9 cellular contexts compared by ENCODE assay signal in genomic region chrX:147838465-147839131, GRCh38.
DNase-seq lines count a peak whose midpoint lies in the region; ATAC-seq, FAIRE-seq and TF ChIP-seq lines count a peak whose summit lies in the region.
"Had no signal": no experiment of that assay in that cellular context is flagged by ENCODE, and none has a peak within 500 bp of the region (broad histone marks: within the 10 kb centered on the region; RNA-seq: fewer than 3 reads in every experiment).

No MANE protein-coding gene starts in this region.

- H2AFZ ChIP-seq in mammary epithelial cell (ENCODE audit: low read depth, low read length): no peak overlapping the region

- H4K20me1 ChIP-seq in mammary epithelial cell (ENCODE audit: insufficient read depth, low read length): no peaks in the 10 kb centered on the region

- intact Hi-C loops in mammary epithelial cell (cut with micrococcal nuclease) (no loop called here), pancreas (cut with DNase I) (no loop called here)

- H3K36me3 ChIP-seq in mammary epithelial cell (ENCODE audit: insufficient read depth, low read length) (no peaks in the 10 kb centered on the region), pancreas (no peaks in the 10 kb centered on the region)
- no peaks in the 10 kb centered on the region for H3K36me3 ChIP-seq in effector memory CD4-positive, alpha-beta T cell (ENCODE audit: control insufficient read depth, insufficient read depth, low read length)
- H3K36me3 ChIP-seq: SJCRH30 had no signal

- no peak overlapping the region for H3K4me2 ChIP-seq in mammary epithelial cell (ENCODE audit: insufficient read depth, low read depth, low read length)

- peak; percentile 31 for DNase-seq in NCI-H1092 treated with DMSO at 0.1 percent for 48 hours (lab: John Stamatoyannopoulos, UW)
- DNase-seq in NCI-H1092 (lab: John Stamatoyannopoulos, UW): no peak
- peak; percentile 20 for DNase-seq in NAMALWA (ENCODE audit: low spot score)
- no peak for DNase-seq in mammary epithelial cell
- DNase-seq in pancreas: no peak
- DNase-seq in effector memory CD4-positive, alpha-beta T cell: no peak
- DNase-seq in CD1c-positive myeloid dendritic cell (ENCODE audit: extremely low spot score): no peak

- no TSS peak for BruUV-seq in mammary epithelial cell (replicated peaks; lab: Mats Ljungman, UMichigan)

- CTCF ChIA-PET in mammary epithelial cell (lab: Charles Lee; ENCODE audit: low non-redundant PET): no interaction called here

- H3K79me2 ChIP-seq in mammary epithelial cell (ENCODE audit: insufficient read depth, low read length): no peaks in the 10 kb centered on the region

- no peak overlapping the region for H3K4me3 ChIP-seq in mammary epithelial cell (replicated peaks in 1 of 3; ENCODE audit: insufficient read depth in 1 of 3, low read depth in 2 of 3, low read length in 3 of 3)
- no peak overlapping the region for H3K4me3 ChIP-seq in pancreas
- no peak overlapping the region for H3K4me3 ChIP-seq in effector memory CD4-positive, alpha-beta T cell (ENCODE audit: insufficient read depth, low read depth, low read length, poor library complexity, severe bottlenecking)
- H3K4me3 ChIP-seq: SJCRH30 had no signal

- H3K4me1 ChIP-seq in mammary epithelial cell (ENCODE audit: insufficient read depth, low read length) (no peaks in the 10 kb centered on the region), pancreas (no peaks in the 10 kb centered on the region)
- H3K4me1 ChIP-seq in effector memory CD4-positive, alpha-beta T cell (ENCODE audit: control insufficient read depth, insufficient read depth, low read length, poor library complexity, severe bottlenecking): no peaks in the 10 kb centered on the region
- H3K4me1 ChIP-seq: SJCRH30 had no signal

- H3K27ac ChIP-seq in mammary epithelial cell (ENCODE audit: insufficient read depth, low read depth, low read length): no peak overlapping the region
- H3K27ac ChIP-seq in pancreas: no peak overlapping the region
- no peak overlapping the region for H3K27ac ChIP-seq in effector memory CD4-positive, alpha-beta T cell (ENCODE audit: insufficient read depth, low read length, poor library complexity, severe bottlenecking)
- H3K27ac ChIP-seq: SJCRH30 had no signal

- H3K9me3 ChIP-seq in mammary epithelial cell (replicated peaks; ENCODE audit: insufficient read depth, low read length): no peaks in the 10 kb centered on the region
- H3K9me3 ChIP-seq in pancreas: no peaks in the 10 kb centered on the region
- no peaks in the 10 kb centered on the region for H3K9me3 ChIP-seq in effector memory CD4-positive, alpha-beta T cell (ENCODE audit: control insufficient read depth, low read length)
- H3K9me3 ChIP-seq: SJCRH30 had no signal

- TF ChIP-seq CTCF in mammary epithelial cell (conservative IDR thresholded peaks at IDR 0.05 in 1 of 2, IDR thresholded peaks at IDR 0.05 in 1 of 2; ENCODE audit: extremely low read depth in 1 of 2, insufficient read depth in 1 of 2, low read depth in 1 of 2, low read length in 2 of 2): peak; percentile 35 to 50
- TF ChIP-seq CTCF in pancreas (IDR thresholded peaks at IDR 0.05): peak in 1 of 4 donors; percentile 10

- no peak overlapping the region for H3K9ac ChIP-seq in mammary epithelial cell (ENCODE audit: insufficient read depth, low read length)

- in situ Hi-C loops in mammary epithelial cell (cut with MboI; ENCODE audit: low sequenced_read_pairs in 2 of 2): no loop called here

- 15% methylated on average over 1 of the region's 1 CpG for WGBS in mammary epithelial cell (ENCODE audit: low coverage, missing lambda C conversion rate)
- WGBS in pancreas, 2 donors: 29 to 63% methylated on average over 1 of the region's 1 CpG

- ATAC-seq in pancreas: no peak
- no peak for ATAC-seq in GM18907 (IDR thresholded peaks at IDR 0.05; ENCODE audit: unreplicated experiment)

- peak; percentile 66 for FAIRE-seq in pancreas (lab: Jason Lieb, UNC)

- H3K27me3 ChIP-seq in mammary epithelial cell (ENCODE audit: insufficient read depth, low read length) (no peaks in the 10 kb centered on the region), pancreas (peaks cover 0 to 6% (median 0%) of the 10 kb centered on the region in 4 donors)
- no peaks in the 10 kb centered on the region for H3K27me3 ChIP-seq in effector memory CD4-positive, alpha-beta T cell (replicated peaks; ENCODE audit: control insufficient read depth, insufficient read depth, low read length, poor library complexity, severe bottlenecking)
- H3K27me3 ChIP-seq: SJCRH30 had no signal

- dilution Hi-C loops in mammary epithelial cell (cut with HindIII; ENCODE audit: low sequenced_read_pairs): no loop called here

Comparison
In these comparisons a context has a peak if more than half of its experiments do, and no peak if none do; other contexts are left out.
1. DNase-seq: peak in NCI-H1092 treated with DMSO at 0.1 percent for 48 hours (single experiment) and NAMALWA (single experiment); none in NCI-H1092 (single experiment), mammary epithelial cell (single experiment), pancreas (0 of 6), effector memory CD4-positive, alpha-beta T cell (0 of 3) and CD1c-positive myeloid dendritic cell (single experiment).